ENCODE assay signal across 11 cellular contexts in the genomic region with DNA sequence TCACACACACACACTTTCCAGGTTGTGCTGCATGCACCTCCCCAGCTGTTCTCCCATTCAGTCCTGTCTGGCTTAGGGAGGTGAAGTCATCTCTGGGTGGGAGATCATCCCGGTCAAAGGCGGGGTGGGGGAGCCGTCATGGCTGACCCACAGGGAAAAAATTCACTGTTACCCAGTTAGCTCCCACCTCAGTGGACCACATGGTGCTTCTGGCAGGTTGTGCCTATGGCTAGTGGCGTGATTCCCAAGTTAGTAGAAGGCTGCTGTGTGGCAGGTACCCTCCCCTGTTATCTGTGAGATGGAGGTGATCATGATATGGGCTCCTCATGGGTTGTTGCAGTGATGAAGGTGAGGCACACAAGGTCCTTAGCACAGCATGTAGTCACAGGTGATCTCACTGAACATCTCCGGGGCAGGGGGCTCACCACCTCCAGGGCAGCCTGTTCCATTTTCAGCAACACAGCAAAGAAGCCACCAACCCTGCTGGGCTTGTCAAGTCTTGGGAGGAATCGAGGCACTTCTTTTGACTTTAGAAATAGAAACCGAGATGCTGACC.
DNase-seq lines count a peak whose midpoint lies in the region; ATAC-seq and TF ChIP-seq lines count a peak whose summit lies in the region.
"Had no signal": no experiment of that assay in that cellular context is flagged by ENCODE, and none has a peak within 500 bp of the region (broad histone marks: within the 10 kb centered on the region; RNA-seq: fewer than 3 reads in every experiment).

No MANE protein-coding gene starts in this region.

- no peak overlapping the region for H4K5ac ChIP-seq in IMR-90 (ENCODE audit: low read depth, low read length)

- CTCF ChIA-PET in CD4-positive, alpha-beta T cell (lab: Charles Lee) = interaction anchor here (0.8 to 1.9 kb wide), 5 partner anchors 11 to 158 kb away, joined by 4 to 7 read pairs (median 5); no protein-coding TSS in a partner anchor
- CTCF ChIA-PET in IMR-90 (lab: Yijun Ruan, JAX) = interaction anchor here (2.0 kb wide), 1 partner anchor 158 kb away, joined by 7 read pairs; no protein-coding TSS in a partner anchor

- H2BK120ac ChIP-seq in IMR-90 (ENCODE audit: low read depth, low read length) = no peak overlapping the region

- peak overlapping the region; percentile 40; the same call in 1 of the 2 replicates for H3K18ac ChIP-seq in IMR-90 (ENCODE audit: low read depth, low read length)

- H3K36me3 ChIP-seq in IMR-90 (ENCODE audit: control insufficient read depth, insufficient read depth, low read length) = no peaks in the 10 kb centered on the region
- H3K36me3 ChIP-seq in ovary = no peaks in the 10 kb centered on the region

- WGBS in IMR-90 (ENCODE audit: extremely low coverage in 2 of 2, insufficient read length in 1 of 2), 2 experiments = 60% methylated on average over 1 of the region's 7 CpGs; no CpG with 5 or more reads in 1 of the 2 experiments
- WGBS in ovary, 3 donors = 46 to 52% (median 51%) methylated on average over 7 of the region's 7 CpGs

- H4K8ac ChIP-seq in IMR-90 (ENCODE audit: low read depth in 2 of 2, low read length in 2 of 2) = no peak overlapping the region

- H3K27me3 ChIP-seq in CD4-positive, alpha-beta T cell (ENCODE audit: control insufficient read depth, insufficient read depth, low read length) = no peaks in the 10 kb centered on the region
- H3K27me3 ChIP-seq in IMR-90 (ENCODE audit: control insufficient read depth, insufficient read depth, low read length) = peaks cover 6% of the 10 kb centered on the region
- no peaks in the 10 kb centered on the region for H3K27me3 ChIP-seq in ovary

- no peak for TF ChIP-seq RAD21 in IMR-90 (IDR thresholded peaks at IDR 0.05; ENCODE audit: low read length)

- no peak for TF ChIP-seq CTCF in CD4-positive, alpha-beta T cell (IDR thresholded peaks at IDR 0.05)
- TF ChIP-seq CTCF in IMR-90 (conservative IDR thresholded peaks at IDR 0.05; ENCODE audit: low read depth, low read length) (no peak), ovary (IDR thresholded peaks at IDR 0.05) (no peak)

- no peak overlapping the region; the same call in 1 of the 2 replicates for H3K4ac ChIP-seq in IMR-90 (ENCODE audit: low read depth, low read length)

- H3K79me1 ChIP-seq in IMR-90 (ENCODE audit: low read depth in 1 of 2, low read length in 2 of 2) = no peaks in the 10 kb centered on the region

- no peaks in the 10 kb centered on the region for H3K36me3 Mint-ChIP-seq in CD4-positive, alpha-beta T cell (ENCODE audit: low read depth)
- no peaks in the 10 kb centered on the region for H3K36me3 Mint-ChIP-seq in immature natural killer cell

- POLR2A ChIA-PET in CD4-positive, alpha-beta T cell (lab: Charles Lee) = interaction anchor here (0.6 to 4.4 kb wide), 6 partner anchors 11 to 355 kb away, joined by 3 to 23 read pairs (median 4); partner anchors contain the start of gene CCND2
- POLR2A ChIA-PET in IMR-90 (lab: Charles Lee; ENCODE audit: unreplicated experiment) = no interaction called here

- H3K9me1 ChIP-seq in IMR-90 (ENCODE audit: insufficient read depth, low read length) = peaks cover 4% of the 10 kb centered on the region

- in situ Hi-C loops in IMR-90 (cut with MboI; ENCODE audit: low sequenced_read_pairs) = no loop called here

- TF ChIP-seq POLR2A in IMR-90 (IDR thresholded peaks at IDR 0.05; ENCODE audit: low read depth, low read length) (no peak), ovary (IDR thresholded peaks at IDR 0.05) (no peak)

- H3K23ac ChIP-seq in IMR-90 (ENCODE audit: low read depth, low read length) = no peak overlapping the region

- H3K4me1 Mint-ChIP-seq in CD4-positive, alpha-beta T cell (ENCODE audit: low read depth) = peaks cover 49% of the 10 kb centered on the region
- peaks cover 17 to 25% of the 10 kb centered on the region in 2 donors for H3K4me1 Mint-ChIP-seq in immature natural killer cell

- TF ChIP-seq EP300 in ovary (IDR thresholded peaks at IDR 0.05) = no peak

- dilution Hi-C loops in IMR-90 (cut with HindIII; ENCODE audit: low sequenced_read_pairs, unreplicated experiment) = no loop called here

- no peak for DNase-seq in CD4-positive, alpha-beta T cell
- DNase-seq in IMR-90 (no peak), immature natural killer cell (no peak), COLO668 (lab: John Stamatoyannopoulos, UW; ENCODE audit: unreplicated experiment) (no peak), NCI-H146 (lab: John Stamatoyannopoulos, UW) (no peak), NCI-H2107 (lab: John Stamatoyannopoulos, UW) (no peak), ovary (no peak)
- DNase-seq: Calu3, NCI-H524 treated with DMSO at 0.1 percent for 48 hours had no signal

- H2AK5ac ChIP-seq in IMR-90 (ENCODE audit: low read depth, low read length) = no peak overlapping the region

- intact Hi-C loops in CD4-positive, alpha-beta T cell (cut with DNase I, micrococcal nuclease) = loop anchor here in 1 of 2 experiments (10.0 kb wide), 1 partner anchor 124 kb away; no protein-coding TSS in a partner anchor
- intact Hi-C loops in IMR-90 (cut with micrococcal nuclease) (no loop called here), ovary (cut with DNase I) (no loop called here)

- no peaks in the 10 kb centered on the region for H3K9me3 Mint-ChIP-seq in CD4-positive, alpha-beta T cell
- peaks cover 0 to 2% (median 0%) of the 10 kb centered on the region in 6 donors for H3K9me3 Mint-ChIP-seq in immature natural killer cell

- H3K56ac ChIP-seq in IMR-90 (ENCODE audit: extremely low read depth, insufficient read depth, low read length) = no peak overlapping the region

- H3K14ac ChIP-seq in IMR-90 (replicated peaks; ENCODE audit: low read depth, low read length) = no peak overlapping the region

- H4K91ac ChIP-seq in IMR-90 (ENCODE audit: insufficient read depth, low read depth, low read length) = no peak overlapping the region

- no peak overlapping the region for H2AFZ ChIP-seq in IMR-90 (replicated peaks; ENCODE audit: low read length, poor library complexity)

- H3K4me3 Mint-ChIP-seq in CD4-positive, alpha-beta T cell = peak overlapping the region; percentile 70
- H3K4me3 Mint-ChIP-seq in immature natural killer cell = peak overlapping the region; percentile 53 to 85 (median 74)
- H3K4me3 Mint-ChIP-seq: neural crest cell had no signal

- H3K27ac Mint-ChIP-seq in CD4-positive, alpha-beta T cell = peak overlapping the region; percentile 43
- H3K27ac Mint-ChIP-seq in immature natural killer cell = peak overlapping the region in 4 of 6 donors; percentile 33 to 80 (median 56)

- H3K9me3 ChIP-seq in CD4-positive, alpha-beta T cell (ENCODE audit: control insufficient read depth, low read length) = no peaks in the 10 kb centered on the region
- H3K9me3 ChIP-seq in IMR-90 (ENCODE audit: control insufficient read depth, insufficient read depth, low read length) (no peaks in the 10 kb centered on the region), ovary (no peaks in the 10 kb centered on the region)

- no peaks in the 10 kb centered on the region for H4K20me1 ChIP-seq in IMR-90 (ENCODE audit: insufficient read depth, low read length)

- no peaks in the 10 kb centered on the region for H3K27me3 Mint-ChIP-seq in CD4-positive, alpha-beta T cell
- peaks cover 8 to 13% (median 10%) of the 10 kb centered on the region in 3 donors for H3K27me3 Mint-ChIP-seq in immature natural killer cell (ENCODE audit: low read depth in 3 of 3)

- BruUV-seq in IMR-90 (replicated peaks; lab: Mats Ljungman, UMichigan) = no TSS peak

- no peak overlapping the region for H2BK15ac ChIP-seq in IMR-90 (ENCODE audit: low read depth, low read length)

- no peak overlapping the region for H3K9ac ChIP-seq in IMR-90 (ENCODE audit: low read depth, low read length)

- no peak overlapping the region for H3K4me2 ChIP-seq in IMR-90 (ENCODE audit: low read depth, low read length)

- ATAC-seq in CD4-positive, alpha-beta T cell (ENCODE audit: poor library complexity) = peak; percentile 35
- ATAC-seq in GM19455 (IDR thresholded peaks at IDR 0.05; ENCODE audit: unreplicated experiment) (peak; percentile 11), IMR-90 (ENCODE audit: low read depth) (no peak)

- H3K4me1 ChIP-seq in IMR-90 (ENCODE audit: control insufficient read depth, insufficient read depth, low read length) (peaks cover 17% of the 10 kb centered on the region), ovary (ENCODE audit: insufficient read depth) (no peaks in the 10 kb centered on the region)

- no peak overlapping the region for H2BK20ac ChIP-seq in IMR-90 (ENCODE audit: low read depth, low read length)

- no peak overlapping the region for H2BK5ac ChIP-seq in IMR-90 (ENCODE audit: low read depth, low read length, poor library complexity, severe bottlenecking)

- H3K4me3 ChIP-seq in IMR-90 (ENCODE audit: insufficient read depth, low read depth, low read length) = no peak overlapping the region
- no peak overlapping the region for H3K4me3 ChIP-seq in ovary

- no peak overlapping the region for H2AK9ac ChIP-seq in IMR-90 (replicated peaks; ENCODE audit: low read depth, low read length, poor library complexity)

- H3K27ac ChIP-seq in CD4-positive, alpha-beta T cell (ENCODE audit: low read depth, low read length) = no peak overlapping the region
- peak overlapping the region; percentile 15; the same call in 1 of the 2 replicates for H3K27ac ChIP-seq in IMR-90 (ENCODE audit: insufficient read depth, low read length)
- no peak overlapping the region for H3K27ac ChIP-seq in ovary

TF ChIP-seq in IMR-90, 13 proteins besides CTCF, POLR2A, EP300 and RAD21:
- no peak for TF ChIP-seq USF2 (IDR thresholded peaks at IDR 0.05; ENCODE audit: low read depth, low read length)
- TF ChIP-seq CHD1 (IDR thresholded peaks at IDR 0.05; ENCODE audit: low read depth, low read length) = no peak
- TF ChIP-seq FOS (IDR thresholded peaks at IDR 0.05; ENCODE audit: low read depth, low read length) = no peak
- no peak for TF ChIP-seq BHLHE40 (IDR thresholded peaks at IDR 0.05; ENCODE audit: low read depth, low read length)
- no peak for TF ChIP-seq SMC3 (IDR thresholded peaks at IDR 0.05; ENCODE audit: low read depth, low read length)
- no peak for TF ChIP-seq RFX5 (IDR thresholded peaks at IDR 0.05; ENCODE audit: low read depth, low read length)
- no peak for TF ChIP-seq MXI1 (IDR thresholded peaks at IDR 0.05; ENCODE audit: borderline replicate concordance, low read depth, low read length)
